8 cellular contexts compared by ENCODE assay signal in genomic region chrX:110992611-110993010, GRCh38.
DNase-seq lines count a peak whose midpoint lies in the region; ATAC-seq, FAIRE-seq and TF ChIP-seq lines count a peak whose summit lies in the region.

No MANE protein-coding gene starts in this region.

- TF ChIP-seq POLR2A in GM12891 (IDR thresholded peaks at IDR 0.05; ENCODE audit: low read depth, low read length), result no peak
- TF ChIP-seq POLR2A in NB4 (IDR thresholded peaks at IDR 0.05; ENCODE audit: extremely low read depth, insufficient read length), result no peak

- CTCF ChIA-PET in activated naive CD4-positive, alpha-beta T cell treated with anti-CD3 and anti-CD28 coated beads, Interleukin-2, amount 10 ng/mL, durations not matched to agents 7 days and 5 days (lab: Charles Lee), result interaction anchor here (1.2 to 1.3 kb wide), 2 partner anchors 107 to 110 kb away, joined by 3 to 4 read pairs; no protein-coding TSS in a partner anchor

- no peaks in the 10 kb centered on the region for H3K4me1 Mint-ChIP-seq in activated naive CD4-positive, alpha-beta T cell treated with anti-CD3 and anti-CD28 coated beads, Interleukin-2, amount 10 ng/mL, durations not matched to agents 7 days and 5 days

- peak; percentile 1 for DNase-seq in AG09319 (ENCODE audit: extremely low read depth, low read depth)
- DNase-seq in GM12891 (ENCODE audit: insufficient read length, low spot score), result no peak
- DNase-seq in NB4 (ENCODE audit: low read depth), result peak; percentile 30
- DNase-seq in activated naive CD4-positive, alpha-beta T cell treated with anti-CD3 and anti-CD28 coated beads, Interleukin-2, amount 10 ng/mL, durations not matched to agents 7 days and 5 days, result peak; percentile 50
- peak; percentile 4 for DNase-seq in kidney glomerular epithelial cell (lab: John Stamatoyannopoulos, UW)
- no peak for DNase-seq in NCI-H2196 (lab: John Stamatoyannopoulos, UW; ENCODE audit: unreplicated experiment)

- no peaks in the 10 kb centered on the region for H3K36me3 Mint-ChIP-seq in activated naive CD4-positive, alpha-beta T cell treated with anti-CD3 and anti-CD28 coated beads, Interleukin-2, amount 10 ng/mL, durations not matched to agents 7 days and 5 days

- no peak overlapping the region for H3K4me3 ChIP-seq in NB4 (ENCODE audit: low read depth, low read length)

- no peaks in the 10 kb centered on the region for H3K9me3 Mint-ChIP-seq in activated naive CD4-positive, alpha-beta T cell treated with anti-CD3 and anti-CD28 coated beads, Interleukin-2, amount 10 ng/mL, durations not matched to agents 7 days and 5 days

- ATAC-seq in HG02884 (IDR thresholded peaks at IDR 0.05; ENCODE audit: unreplicated experiment) (no peak), HG03521 (IDR thresholded peaks at IDR 0.05; ENCODE audit: unreplicated experiment) (no peak)

- peak; percentile 71 for FAIRE-seq in GM12891 (lab: Jason Lieb, UNC)

- H3K27me3 Mint-ChIP-seq in activated naive CD4-positive, alpha-beta T cell treated with anti-CD3 and anti-CD28 coated beads, Interleukin-2, amount 10 ng/mL, durations not matched to agents 7 days and 5 days, result peaks cover 4% of the 10 kb centered on the region

- H3K4me3 Mint-ChIP-seq in activated naive CD4-positive, alpha-beta T cell treated with anti-CD3 and anti-CD28 coated beads, Interleukin-2, amount 10 ng/mL, durations not matched to agents 7 days and 5 days, result no peak overlapping the region

- H3K27ac Mint-ChIP-seq in activated naive CD4-positive, alpha-beta T cell treated with anti-CD3 and anti-CD28 coated beads, Interleukin-2, amount 10 ng/mL, durations not matched to agents 7 days and 5 days, result no peak overlapping the region

- TF ChIP-seq CTCF in AG09319 (IDR thresholded peaks at IDR 0.05; ENCODE audit: low read depth, low read length) (peak; percentile 54), NB4 (IDR thresholded peaks at IDR 0.05; ENCODE audit: low read depth, low read length) (peak; percentile 43)

TF ChIP-seq in GM12891, 5 proteins besides CTCF, POLR2A, EP300 and RAD21:
- TF ChIP-seq POU2F2 (IDR thresholded peaks at IDR 0.05; ENCODE audit: low read depth, low read length), result no peak
- TF ChIP-seq SPI1 (IDR thresholded peaks at IDR 0.05; ENCODE audit: low read depth, low read length), result no peak
- no peak for TF ChIP-seq TAF1 (IDR thresholded peaks at IDR 0.05; ENCODE audit: low read depth, low read length)
- TF ChIP-seq PAX5 (IDR thresholded peaks at IDR 0.05; ENCODE audit: insufficient read depth, low read length, severe bottlenecking), result no peak
- TF ChIP-seq POLR2AphosphoS5 (IDR thresholded peaks at IDR 0.05; ENCODE audit: low read depth, low read length), result no peak

Comparison
In these comparisons a context has a peak if more than half of its experiments do, and no peak if none do; other contexts are left out.
1. DNase-seq: peak in AG09319 (single experiment), NB4 (single experiment), activated naive CD4-positive, alpha-beta T cell treated with anti-CD3 and anti-CD28 coated beads, Interleukin-2, amount 10 ng/mL, durations not matched to agents 7 days and 5 days (single experiment) and kidney glomerular epithelial cell (single experiment); none in GM12891 (single experiment) and NCI-H2196 (single experiment).